8 cellular contexts compared by ENCODE assay signal in the genomic region with DNA sequence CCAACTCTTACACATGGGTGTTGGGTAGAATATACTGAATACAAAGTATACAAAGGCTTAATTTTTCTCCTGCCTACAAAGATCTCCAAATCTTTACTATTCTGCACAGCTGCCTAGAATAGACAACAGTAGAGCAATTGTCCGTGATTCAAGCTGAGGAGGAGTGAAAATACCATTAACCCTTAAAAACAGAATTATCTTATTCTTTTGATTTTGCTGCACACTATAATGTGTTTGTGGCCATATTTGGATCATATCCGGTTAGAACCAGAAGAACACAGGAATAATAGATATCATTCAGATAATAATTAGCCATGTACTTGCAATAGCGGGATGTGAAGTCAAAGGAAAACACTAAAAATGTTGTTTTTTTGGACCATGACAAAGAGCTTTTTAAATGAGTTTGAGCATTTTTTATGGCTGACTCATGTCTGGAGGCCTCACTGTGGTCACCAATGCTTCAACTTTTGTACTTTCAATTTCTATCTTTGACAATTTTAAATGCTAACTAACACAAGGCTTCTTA.
A peak's percentile ranks its signal among the peaks of the same experiment; 100 is the strongest.
DNase-seq lines count a peak whose midpoint lies in the region; ATAC-seq lines count a peak whose summit lies in the region.

No MANE protein-coding gene starts in this region.

- in situ Hi-C loops in ACHN (cut with HindIII; ENCODE audit: low pct_ligation_motif_present, low pct_unique_long_range_greater_than_20kb, low sequenced_read_pairs): no loop called here
- in situ Hi-C loops in G401 (cut with HindIII; ENCODE audit: low sequenced_read_pairs): no loop called here

- ATAC-seq in GM19468 (IDR thresholded peaks at IDR 0.05; ENCODE audit: extremely low read depth, unreplicated experiment) (peak; percentile 75), HG03457 (IDR thresholded peaks at IDR 0.05; ENCODE audit: unreplicated experiment) (peak; percentile 90)

- DNase-seq in ACHN (peak; percentile 60), dermis blood vessel endothelial cell (peak; percentile 63), superior temporal gyrus (ENCODE audit: extremely low spot score) (peak; percentile 93), G401 (ENCODE audit: low spot score) (no peak), NCI-H524 (lab: John Stamatoyannopoulos, UW) (no peak), cortex of kidney (lab: John Stamatoyannopoulos, UW) (no peak)

Comparison
In these comparisons a context has a peak if more than half of its experiments do, and no peak if none do; other contexts are left out.
1. DNase-seq: peak in ACHN (single experiment), dermis blood vessel endothelial cell (single experiment) and superior temporal gyrus (single experiment); none in G401 (single experiment), NCI-H524 (0 of 2) and cortex of kidney (single experiment).